In the genomic region with DNA sequence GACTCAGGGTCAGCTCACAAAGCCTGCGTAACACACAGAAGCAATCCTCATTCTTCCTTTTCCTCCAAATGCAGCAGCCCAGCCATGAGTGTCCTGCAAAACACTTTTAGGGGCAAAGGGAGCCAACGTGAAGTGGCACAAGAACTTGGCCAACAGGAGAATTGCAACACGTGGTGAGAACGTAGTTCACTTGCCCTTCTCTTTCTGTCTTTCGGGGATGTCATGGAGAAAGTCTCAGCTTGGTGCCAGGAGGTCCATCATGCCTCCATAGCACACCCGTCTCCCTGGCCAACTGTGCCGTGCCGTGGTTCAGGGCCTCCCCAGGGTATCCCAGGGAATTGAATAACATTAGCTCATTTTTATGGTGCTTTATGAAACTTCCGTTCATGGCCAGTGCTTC, we compare ENCODE assay signal across 1 cellular context.
TF ChIP-seq lines count a peak whose summit lies in the region.

No MANE protein-coding gene starts in this region.

TF ChIP-seq in K562, 482 proteins besides CTCF, POLR2A, EP300 and RAD21 (continued from another document):
- TF ChIP-seq, protein P1, sequence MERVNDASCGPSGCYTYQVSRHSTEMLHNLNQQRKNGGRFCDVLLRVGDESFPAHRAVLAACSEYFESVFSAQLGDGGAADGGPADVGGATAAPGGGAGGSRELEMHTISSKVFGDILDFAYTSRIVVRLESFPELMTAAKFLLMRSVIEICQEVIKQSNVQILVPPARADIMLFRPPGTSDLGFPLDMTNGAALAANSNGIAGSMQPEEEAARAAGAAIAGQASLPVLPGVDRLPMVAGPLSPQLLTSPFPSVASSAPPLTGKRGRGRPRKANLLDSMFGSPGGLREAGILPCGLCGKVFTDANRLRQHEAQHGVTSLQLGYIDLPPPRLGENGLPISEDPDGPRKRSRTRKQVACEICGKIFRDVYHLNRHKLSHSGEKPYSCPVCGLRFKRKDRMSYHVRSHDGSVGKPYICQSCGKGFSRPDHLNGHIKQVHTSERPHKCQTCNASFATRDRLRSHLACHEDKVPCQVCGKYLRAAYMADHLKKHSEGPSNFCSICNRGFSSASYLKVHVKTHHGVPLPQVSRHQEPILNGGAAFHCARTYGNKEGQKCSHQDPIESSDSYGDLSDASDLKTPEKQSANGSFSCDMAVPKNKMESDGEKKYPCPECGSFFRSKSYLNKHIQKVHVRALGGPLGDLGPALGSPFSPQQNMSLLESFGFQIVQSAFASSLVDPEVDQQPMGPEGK (CRISPR knock-in tag; IDR thresholded peaks at IDR 0.05; ENCODE audit: borderline replicate concordance) = no peak
